Comparison of ENCODE assay signal across 9 cellular contexts in the genomic region with DNA sequence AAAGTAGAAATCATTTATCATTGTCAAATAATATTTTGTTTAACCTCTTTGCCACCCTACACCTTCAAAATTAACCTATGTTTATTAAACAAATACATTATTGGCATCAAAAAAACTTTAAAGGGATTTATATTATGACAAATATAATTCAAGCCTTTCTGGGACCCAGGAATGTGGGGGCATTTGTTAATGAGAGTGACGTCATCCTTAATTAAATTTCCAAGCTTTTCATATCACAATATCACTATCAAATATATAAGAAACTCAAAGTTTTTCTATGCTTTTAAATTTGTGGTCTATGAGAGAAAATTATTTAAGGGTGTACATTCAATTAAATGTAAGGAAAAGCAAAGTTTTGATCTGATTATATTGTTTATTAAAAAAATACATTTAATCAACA.
"Had no signal": no experiment of that assay in that cellular context is flagged by ENCODE, and none has a peak within 500 bp of the region (broad histone marks: within the 10 kb centered on the region; RNA-seq: fewer than 3 reads in every experiment).

No MANE protein-coding gene starts in this region.

- H3K27ac ChIP-seq: GM23248, HL-60, KMS-11 had no signal

- H3K4me1 ChIP-seq: HAP-1 had no signal

- ATAC-seq: HCT116 had no signal

- H3K4me2 ChIP-seq: KMS-11 had no signal

- DNase-seq: GM23248, GOT3, IMR-90, Karpas-422, KBM-7 had no signal

- H3K9ac ChIP-seq: GM23248, KMS-11 had no signal

- H3K9me3 ChIP-seq: HAP-1 had no signal

- H3K4me3 ChIP-seq: GM23248, HAP-1 had no signal

- H2AFZ ChIP-seq: GM23248 had no signal

- H3K36me3 ChIP-seq: HAP-1 had no signal
